Comparison of ENCODE assay signal across 22 cellular contexts in the genomic region with DNA sequence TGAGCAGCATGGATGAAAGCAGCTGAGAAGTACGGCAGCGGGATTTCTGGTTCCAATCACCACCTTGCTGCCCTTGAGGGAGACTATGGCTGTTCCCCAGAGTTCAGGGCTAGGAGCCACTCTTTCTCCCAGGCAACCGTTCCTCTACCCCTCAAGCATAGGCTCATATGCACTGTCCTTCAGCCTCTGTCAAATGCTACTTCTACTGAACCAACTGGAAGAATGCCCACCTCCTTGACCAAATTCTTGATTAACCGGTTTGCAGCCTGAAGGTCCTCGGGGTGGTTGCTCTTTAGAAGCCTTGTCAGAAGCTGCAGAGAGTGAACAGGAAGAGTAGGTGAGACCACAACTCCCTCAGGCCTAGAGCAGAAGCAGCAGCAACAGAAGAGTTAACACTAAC.
"Had no signal": no experiment of that assay in that cellular context is flagged by ENCODE, and none has a peak within 500 bp of the region (broad histone marks: within the 10 kb centered on the region; RNA-seq: fewer than 3 reads in every experiment).

No MANE protein-coding gene starts in this region.

- DNase-seq: activated CD4-positive, alpha-beta memory T cell treated with anti-CD3 and anti-CD28 coated beads, Interleukin-2, amount 10 ng/mL, durations not matched to agents 7 days and 5 days; activated CD4-positive, alpha-beta T cell treated with anti-CD3 and anti-CD28 coated beads for 48 hours; activated CD4-positive, CD25-positive, alpha-beta regulatory T cell; activated effector memory CD4-positive, alpha-beta T cell treated with Interleukin-2 at 50 U/mL for 16 hours; activated naive CD4-positive, alpha-beta T cell treated with anti-CD3 and anti-CD28 coated beads, Interleukin-2, amount 10 ng/mL, durations not matched to agents 7 days and 5 days; activated naive CD8-positive, alpha-beta T cell treated with anti-CD3 and anti-CD28 coated beads, Interleukin-2, amount 50 U/mL, for 24 hours; activated T-cell treated with anti-CD3 and anti-CD28 coated beads, Interleukin-2, amount 50 U/mL, for 4 hours; anterior cingulate cortex; brain microvascular endothelial cell; heart left ventricle; left ventricle myocardium inferior; sigmoid colon; stimulated activated CD4-positive, alpha-beta T cell treated with anti-CD3 and anti-CD28 coated beads, Interleukin-4, amount 100 ng/mL, for 4 hours; stimulated activated naive CD4-positive, alpha-beta T cell; substantia nigra; T-helper 9 cell; transverse colon had no signal

- H3K27ac Mint-ChIP-seq: activated CD4-positive, alpha-beta memory T cell treated with anti-CD3 and anti-CD28 coated beads, Interleukin-2, amount 10 ng/mL, durations not matched to agents 7 days and 5 days; activated naive CD4-positive, alpha-beta T cell treated with anti-CD3 and anti-CD28 coated beads, Interleukin-2, amount 10 ng/mL, durations not matched to agents 7 days and 5 days; activated naive CD8-positive, alpha-beta T cell treated with anti-CD3 and anti-CD28 coated beads, Interleukin-2, amount 50 U/mL, for 24 hours; memory B cell; neural progenitor cell had no signal

- H3K4me1 Mint-ChIP-seq: activated naive CD4-positive, alpha-beta T cell treated with anti-CD3 and anti-CD28 coated beads, Interleukin-2, amount 10 ng/mL, durations not matched to agents 7 days and 5 days; neural progenitor cell had no signal

- H3K9ac ChIP-seq: neural progenitor cell had no signal

- H3K4me3 ChIP-seq: coronary artery, esophagus muscularis mucosa, gastroesophageal sphincter, heart left ventricle, left ventricle myocardium inferior, neural progenitor cell, sigmoid colon, transverse colon had no signal

- H3K4me3 Mint-ChIP-seq: activated CD4-positive, alpha-beta memory T cell treated with anti-CD3 and anti-CD28 coated beads, Interleukin-2, amount 10 ng/mL, durations not matched to agents 7 days and 5 days; activated naive CD4-positive, alpha-beta T cell treated with anti-CD3 and anti-CD28 coated beads, Interleukin-2, amount 10 ng/mL, durations not matched to agents 7 days and 5 days; activated naive CD8-positive, alpha-beta T cell treated with anti-CD3 and anti-CD28 coated beads, Interleukin-2, amount 50 U/mL, for 24 hours; activated T-cell treated with anti-CD3 and anti-CD28 coated beads, Interleukin-2, amount 50 U/mL, for 4 hours; memory B cell; neural progenitor cell had no signal

- H3K9me3 Mint-ChIP-seq: activated CD4-positive, alpha-beta memory T cell treated with anti-CD3 and anti-CD28 coated beads, Interleukin-2, amount 10 ng/mL, durations not matched to agents 7 days and 5 days; activated naive CD4-positive, alpha-beta T cell treated with anti-CD3 and anti-CD28 coated beads, Interleukin-2, amount 10 ng/mL, durations not matched to agents 7 days and 5 days; activated naive CD8-positive, alpha-beta T cell treated with anti-CD3 and anti-CD28 coated beads, Interleukin-2, amount 50 U/mL, for 24 hours; activated T-cell treated with anti-CD3 and anti-CD28 coated beads, Interleukin-2, amount 50 U/mL, for 4 hours; memory B cell; neural progenitor cell had no signal

- H3K27me3 ChIP-seq: brain microvascular endothelial cell, esophagus muscularis mucosa, gastroesophageal sphincter, heart left ventricle, neural progenitor cell, sigmoid colon, transverse colon had no signal

- H3K27me3 Mint-ChIP-seq: activated CD4-positive, alpha-beta memory T cell treated with anti-CD3 and anti-CD28 coated beads, Interleukin-2, amount 10 ng/mL, durations not matched to agents 7 days and 5 days; activated naive CD4-positive, alpha-beta T cell treated with anti-CD3 and anti-CD28 coated beads, Interleukin-2, amount 10 ng/mL, durations not matched to agents 7 days and 5 days; activated naive CD8-positive, alpha-beta T cell treated with anti-CD3 and anti-CD28 coated beads, Interleukin-2, amount 50 U/mL, for 24 hours; memory B cell had no signal

- ATAC-seq: activated naive CD8-positive, alpha-beta T cell treated with anti-CD3 and anti-CD28 coated beads, Interleukin-2, amount 50 U/mL, for 24 hours; activated T-cell treated with anti-CD3 and anti-CD28 coated beads, Interleukin-2, amount 50 U/mL, for 4 hours; gastroesophageal sphincter; heart left ventricle had no signal

- H3K4me1 ChIP-seq: gastroesophageal sphincter, neural progenitor cell, sigmoid colon had no signal

- H3K9me3 ChIP-seq: esophagus muscularis mucosa, gastroesophageal sphincter, heart left ventricle, left ventricle myocardium inferior, sigmoid colon, transverse colon had no signal

- H3K27ac ChIP-seq: brain microvascular endothelial cell, coronary artery, esophagus muscularis mucosa, gastroesophageal sphincter, heart left ventricle, left ventricle myocardium inferior, neural progenitor cell, sigmoid colon, transverse colon had no signal
